ENCODE assay signal across 17 cellular contexts in genomic region chr13:102900193-102900608, GRCh38. TPM values are rescaled to one million over a fixed set of nuclear protein-coding genes. Genes with fewer than 3 reads are reported as not detected.
A peak's percentile ranks its signal among the peaks of the same experiment; 100 is the strongest.
DNase-seq lines count a peak whose midpoint lies in the region; ATAC-seq and TF ChIP-seq lines count a peak whose summit lies in the region.
"Had no signal": no experiment of that assay in that cellular context is flagged by ENCODE, and none has a peak within 500 bp of the region (broad histone marks: within the 10 kb centered on the region; RNA-seq: fewer than 3 reads in every experiment).

No MANE protein-coding gene starts in this region.

- H3K9me3 ChIP-seq in Caco-2: no peaks in the 10 kb centered on the region
- no peaks in the 10 kb centered on the region for H3K9me3 ChIP-seq in mucosa of descending colon
- H3K9me3 ChIP-seq in left ventricle myocardium inferior (replicated peaks): no peaks in the 10 kb centered on the region
- H3K9me3 ChIP-seq: HAP-1 had no signal

- H3K36me3 Mint-ChIP-seq in Caco-2 (ENCODE audit: insufficient read depth, unreplicated experiment): peaks cover 7% of the 10 kb centered on the region
- H3K36me3 Mint-ChIP-seq: CD14-positive monocyte, T-cell had no signal

- intact Hi-C loops in Caco-2 (cut with micrococcal nuclease; ENCODE audit: unreplicated experiment): loop anchor here (1.0 to 5.0 kb wide), 5 partner anchors 30 to 312 kb away; partner anchors contain the start of gene TPP2
- intact Hi-C loops in mucosa of descending colon (cut with DNase I, micrococcal nuclease): no loop called here
- intact Hi-C loops in left ventricle myocardium inferior (cut with micrococcal nuclease): no loop called here

- H3K27ac Mint-ChIP-seq in Caco-2 (ENCODE audit: unreplicated experiment): no peak overlapping the region
- H3K27ac Mint-ChIP-seq: CD14-positive monocyte, T-cell had no signal

- peak; percentile 81 for ATAC-seq in mucosa of descending colon
- ATAC-seq: Panc1, Right ventricle myocardium inferior, T-cell had no signal

- H3K9me3 Mint-ChIP-seq in Caco-2 (ENCODE audit: unreplicated experiment): no peaks in the 10 kb centered on the region
- H3K9me3 Mint-ChIP-seq: CD14-positive monocyte, T-cell had no signal

- BruUV-seq in Caco-2 (replicated peaks; lab: Mats Ljungman, UMichigan): no TSS peak

- no peaks in the 10 kb centered on the region for H3K27me3 ChIP-seq in Caco-2 (replicated peaks; ENCODE audit: control insufficient read depth, insufficient read depth, low read length)
- H3K27me3 ChIP-seq in left ventricle myocardium inferior (ENCODE audit: low read depth): no peaks in the 10 kb centered on the region

- H3K4me1 Mint-ChIP-seq in Caco-2 (ENCODE audit: low read depth, unreplicated experiment): peaks cover 43% of the 10 kb centered on the region
- H3K4me1 Mint-ChIP-seq: CD14-positive monocyte, T-cell had no signal

- H3K27ac ChIP-seq in left ventricle myocardium inferior (replicated peaks): no peak overlapping the region
- H3K27ac ChIP-seq: SK-N-MC had no signal

- peaks cover 39% of the 10 kb centered on the region for H3K4me1 ChIP-seq in Caco-2
- H3K4me1 ChIP-seq in mucosa of descending colon (ENCODE audit: low read depth): no peaks in the 10 kb centered on the region
- peaks cover 44% of the 10 kb centered on the region for H3K4me1 ChIP-seq in left ventricle myocardium inferior
- H3K4me1 ChIP-seq: HAP-1 had no signal

- H3K4me3 ChIP-seq in Caco-2 (ENCODE audit: low read depth, low read length): no peak overlapping the region
- H3K4me3 ChIP-seq in mucosa of descending colon: no peak overlapping the region
- no peak overlapping the region for H3K4me3 ChIP-seq in left ventricle myocardium inferior
- H3K4me3 ChIP-seq: HAP-1, SK-N-MC had no signal

- DNase-seq in Caco-2: peak; percentile 55 to 60
- peak; percentile 26 for DNase-seq in LoVo (ENCODE audit: low spot score)
- DNase-seq in SW480 (ENCODE audit: low spot score): peak; percentile 6
- DNase-seq in mucosa of descending colon: peak in 1 of 3 donors; percentile 17
- no peak for DNase-seq in NCI-H82 treated with DMSO at 0.1 percent for 48 hours (lab: John Stamatoyannopoulos, UW; ENCODE audit: unreplicated experiment)
- DNase-seq in left ventricle myocardium inferior: no peak
- no peak for DNase-seq in stimulated activated CD4-positive, alpha-beta T cell treated with anti-CD3 and anti-CD28 coated beads, Interleukin-4, amount 100 ng/mL, for 24 hours
- DNase-seq: DMS153, NCI-H1694, NCI-H2107, NCI-H82, T-cell had no signal

- H3K27me3 Mint-ChIP-seq in Caco-2 (ENCODE audit: insufficient read depth, unreplicated experiment): no peaks in the 10 kb centered on the region

- peak overlapping the region; percentile 26 for H3K4me3 Mint-ChIP-seq in Caco-2 (ENCODE audit: unreplicated experiment)
- H3K4me3 Mint-ChIP-seq: CD14-positive monocyte, T-cell had no signal

- TF ChIP-seq CTCF in Caco-2 (IDR thresholded peaks at IDR 0.05; ENCODE audit: insufficient read depth in 1 of 2, low read depth in 1 of 2, low read length in 1 of 2, severe bottlenecking in 1 of 2, unreplicated experiment in 1 of 2) (no peak), mucosa of descending colon (IDR thresholded peaks at IDR 0.05) (no peak), left ventricle myocardium inferior (IDR thresholded peaks at IDR 0.05; ENCODE audit: borderline replicate concordance) (no peak)

- CTCF ChIA-PET in Caco-2 (lab: Charles Lee): interaction anchor here (2.0 kb wide), 1 partner anchor 30 kb away, joined by 8 read pairs; no protein-coding TSS in a partner anchor

- no peaks in the 10 kb centered on the region for H3K36me3 ChIP-seq in Caco-2 (ENCODE audit: control insufficient read depth, insufficient read depth, low read length)
- no peaks in the 10 kb centered on the region for H3K36me3 ChIP-seq in mucosa of descending colon (ENCODE audit: low read depth)
- no peaks in the 10 kb centered on the region for H3K36me3 ChIP-seq in left ventricle myocardium inferior
- H3K36me3 ChIP-seq: HAP-1 had no signal

- POLR2A ChIA-PET in Caco-2 (lab: Charles Lee): interaction anchor here (1.0 kb wide), 1 partner anchor 126 kb away, joined by 3 read pairs; the partner anchor contains the start of gene TEX30

RNA-seq across cellular contexts. Expression of gene ERCC5, which starts 54.4 kb away (rescaled TPM):
- total RNA-seq in Caco-2 (2022): 29.9 and 31.4 TPM in 2 replicates
- total RNA-seq in mucosa of descending colon: 10 to 100 TPM; 58.6 to 85.0 (median 62.7) TPM
- total RNA-seq in left ventricle myocardium inferior: 30.4 TPM

Comparison
In these comparisons a context has a peak if more than half of its experiments do, and no peak if none do; other contexts are left out.
1. DNase-seq: peak in Caco-2 (2 of 2), LoVo (single experiment) and SW480 (single experiment); none in NCI-H82 treated with DMSO at 0.1 percent for 48 hours (single experiment), left ventricle myocardium inferior (single experiment) and stimulated activated CD4-positive, alpha-beta T cell treated with anti-CD3 and anti-CD28 coated beads, Interleukin-4, amount 100 ng/mL, for 24 hours (single experiment).